In the genomic region with DNA sequence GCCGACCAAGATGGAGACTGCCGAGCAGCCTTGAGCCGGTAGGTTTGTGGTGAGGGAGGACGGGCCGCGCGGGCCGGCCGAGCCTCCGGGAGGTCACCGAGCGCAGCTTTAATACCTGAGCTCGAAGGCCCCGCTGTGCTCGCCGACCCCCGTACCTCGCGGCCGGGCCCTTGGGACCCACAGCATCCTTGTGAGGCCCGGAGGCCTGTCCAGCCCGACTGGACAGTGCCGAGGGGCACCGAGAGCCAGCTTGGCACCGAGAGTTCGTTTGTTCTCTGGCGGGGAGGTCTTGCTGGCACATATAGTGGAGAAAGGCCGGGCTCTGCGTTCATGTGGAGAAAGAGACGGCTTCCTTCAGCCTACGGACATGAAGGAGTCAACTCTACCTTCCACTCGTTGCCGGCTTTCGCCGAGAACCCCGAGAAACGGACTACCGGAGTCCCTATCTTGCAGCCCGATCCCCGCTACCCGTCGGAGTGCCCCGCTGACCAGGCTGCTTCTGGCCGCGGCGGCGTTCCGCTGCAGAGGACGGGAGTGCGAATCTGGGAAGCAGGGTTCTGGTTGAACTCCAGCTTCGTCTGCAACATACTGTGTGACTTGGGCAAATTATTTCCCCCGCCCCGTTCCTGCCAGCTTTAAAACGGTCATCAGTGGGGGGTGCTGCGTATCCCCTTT, we compare ENCODE assay signal across 8 cellular contexts. TPM values are rescaled to one million over a fixed set of nuclear protein-coding genes. Genes with fewer than 3 reads are reported as not detected.
DNase-seq lines count a peak whose midpoint lies in the region; ATAC-seq, FAIRE-seq and TF ChIP-seq lines count a peak whose summit lies in the region.

No MANE protein-coding gene starts in this region.

- peak overlapping the region; percentile 86 for H3K4me3 ChIP-seq in OCI-LY1 (ENCODE audit: low read depth, low read length, poor library complexity, severe bottlenecking)
- peak overlapping the region; percentile 56 to 86 (median 81) for H3K4me3 ChIP-seq in endothelial cell of umbilical vein (replicated peaks in 1 of 3; ENCODE audit: insufficient read depth in 1 of 3, low read depth in 1 of 3, low read length in 3 of 3)
- peak overlapping the region; percentile 91 for H3K4me3 ChIP-seq in neural progenitor cell

- peaks cover 1% of the 10 kb centered on the region for H3K36me3 Mint-ChIP-seq in neural progenitor cell

- intact Hi-C loops in endothelial cell of umbilical vein (cut with micrococcal nuclease): loop anchor here (1.0 kb wide), 5 partner anchors 18 to 532 kb away; no protein-coding TSS in a partner anchor

- POLR2A ChIA-PET in endothelial cell of umbilical vein (lab: Charles Lee): interaction anchor here (0.6 to 2.1 kb wide), 6 partner anchors 14 to 691 kb away, joined by 3 to 12 read pairs (median 5); partner anchors contain the start of gene CD81

- peaks cover 6% of the 10 kb centered on the region for H3K4me1 Mint-ChIP-seq in neural progenitor cell

- ATAC-seq in GM19035 (IDR thresholded peaks at IDR 0.05; ENCODE audit: unreplicated experiment): peak; percentile 10

- H3F3A ChIP-seq in OCI-LY1 (ENCODE audit: insufficient read depth, low read length) (no peaks in the 10 kb centered on the region), neural progenitor cell (ENCODE audit: low read depth) (peaks cover 22% of the 10 kb centered on the region)

- peak overlapping the region; percentile 92 for H3K27ac Mint-ChIP-seq in neural progenitor cell

- no peaks in the 10 kb centered on the region for H3K9me3 Mint-ChIP-seq in neural progenitor cell

- dilution Hi-C loops in endothelial cell of umbilical vein (cut with MboI; ENCODE audit: extremely low pct_ligation_motif_present, low sequenced_read_pairs): no loop called here

- BruUV-seq in endothelial cell of umbilical vein (replicated peaks; lab: Mats Ljungman, UMichigan): TSS peak; percentile 59

- no peaks in the 10 kb centered on the region for H3K27me3 ChIP-seq in OCI-LY1 (ENCODE audit: insufficient read depth, low read length)
- H3K27me3 ChIP-seq in endothelial cell of umbilical vein (ENCODE audit: control insufficient read depth in 2 of 2, insufficient read depth in 2 of 2, low read length in 2 of 2): no peaks in the 10 kb centered on the region
- H3K27me3 ChIP-seq in neural progenitor cell: no peaks in the 10 kb centered on the region

- no peaks in the 10 kb centered on the region for H3K9me1 ChIP-seq in endothelial cell of umbilical vein (replicated peaks; ENCODE audit: control insufficient read depth, extremely low read depth, insufficient read depth, low read length)

- H3K9ac ChIP-seq in OCI-LY1 (ENCODE audit: low read length) (peak overlapping the region; percentile 95), endothelial cell of umbilical vein (replicated peaks; ENCODE audit: extremely low read depth, insufficient read depth, low read length) (peak overlapping the region; percentile 97), neural progenitor cell (peak overlapping the region; percentile 98)

- FAIRE-seq in endothelial cell of umbilical vein (lab: Jason Lieb, UNC): no peak
- no peak for FAIRE-seq in GM19239 (lab: Jason Lieb, UNC)

- H2AFZ ChIP-seq in OCI-LY1 (ENCODE audit: low read length) (no peak overlapping the region), endothelial cell of umbilical vein (ENCODE audit: low read depth, low read length) (peak overlapping the region; percentile 3), neural progenitor cell (replicated peaks) (peak overlapping the region; percentile 14)

- H3K36me3 ChIP-seq in OCI-LY1 (ENCODE audit: insufficient read depth, low read length) (peaks cover 38% of the 10 kb centered on the region), endothelial cell of umbilical vein (ENCODE audit: control insufficient read depth in 2 of 2, extremely low read depth in 1 of 2, insufficient read depth in 2 of 2, low read length in 2 of 2) (peaks cover 7 to 29% of the 10 kb centered on the region in 2 experiments), neural progenitor cell (no peaks in the 10 kb centered on the region)

- TF ChIP-seq CTCF in OCI-LY1 (IDR thresholded peaks at IDR 0.05; ENCODE audit: low read length) (no peak), endothelial cell of umbilical vein (IDR thresholded peaks at IDR 0.05; ENCODE audit: extremely low read depth in 1 of 2, insufficient read depth in 1 of 2, low read depth in 1 of 2, low read length in 2 of 2) (no peak), neural progenitor cell (IDR thresholded peaks at IDR 0.05) (no peak)

- H3K27me3 Mint-ChIP-seq in neural progenitor cell (ENCODE audit: insufficient read depth, low read depth): peaks cover 3% of the 10 kb centered on the region

- CTCF ChIA-PET in endothelial cell of umbilical vein (lab: Charles Lee): interaction anchor here (0.6 to 5.0 kb wide), 11 partner anchors 12 to 639 kb away, joined by 3 to 42 read pairs (median 5); partner anchors contain the start of gene CD81

- no peaks in the 10 kb centered on the region for H4K20me1 ChIP-seq in OCI-LY1 (ENCODE audit: insufficient read depth, low read length)
- H4K20me1 ChIP-seq in endothelial cell of umbilical vein (replicated peaks; ENCODE audit: control insufficient read depth, extremely low read depth, insufficient read depth, low read length): no peaks in the 10 kb centered on the region
- H4K20me1 ChIP-seq in neural progenitor cell (ENCODE audit: low read depth): no peaks in the 10 kb centered on the region

- H3K79me2 ChIP-seq in OCI-LY1 (ENCODE audit: insufficient read depth, low read length) (no peaks in the 10 kb centered on the region), endothelial cell of umbilical vein (ENCODE audit: control insufficient read depth, insufficient read depth, low read length) (peaks cover 17% of the 10 kb centered on the region), neural progenitor cell (ENCODE audit: low read depth) (peaks cover 19% of the 10 kb centered on the region)

- H3K9me2 ChIP-seq in OCI-LY1 (ENCODE audit: low read depth, low read length): no peaks in the 10 kb centered on the region

- H3K4me1 ChIP-seq in OCI-LY1 (ENCODE audit: insufficient read depth, low read length, severe bottlenecking): peaks cover 21% of the 10 kb centered on the region
- H3K4me1 ChIP-seq in endothelial cell of umbilical vein (ENCODE audit: control insufficient read depth, extremely low read depth, insufficient read depth, low read length): peaks cover 18% of the 10 kb centered on the region
- peaks cover 5% of the 10 kb centered on the region for H3K4me1 ChIP-seq in neural progenitor cell

- no peaks in the 10 kb centered on the region for H3K9me3 ChIP-seq in OCI-LY1 (ENCODE audit: low read length)
- no peaks in the 10 kb centered on the region for H3K9me3 ChIP-seq in endothelial cell of umbilical vein (replicated peaks; ENCODE audit: control insufficient read depth, insufficient read depth, low read length)
- no peaks in the 10 kb centered on the region for H3K9me3 ChIP-seq in neural progenitor cell (ENCODE audit: low read depth)

- H3K4me3 Mint-ChIP-seq in neural progenitor cell: peak overlapping the region; percentile 92

- H3K4me2 ChIP-seq in OCI-LY1 (ENCODE audit: low read length): peak overlapping the region; percentile 79
- H3K4me2 ChIP-seq in endothelial cell of umbilical vein (ENCODE audit: insufficient read depth, low read length): peak overlapping the region; percentile 82
- H3K4me2 ChIP-seq in neural progenitor cell: peak overlapping the region; percentile 94

- no peak for TF ChIP-seq POLR2A in endothelial cell of umbilical vein (IDR thresholded peaks at IDR 0.05; ENCODE audit: low read depth, low read length)

- DNase-seq in endothelial cell of umbilical vein (ENCODE audit: low read depth, low spot score): no peak
- DNase-seq in neural progenitor cell (ENCODE audit: low spot score): peak; percentile 29
- DNase-seq in activated CD4-positive, CD25-positive, alpha-beta regulatory T cell (lab: John Stamatoyannopoulos, UW): no peak
- no peak for DNase-seq in GM19239 (ENCODE audit: insufficient read length, low spot score)
- DNase-seq in NCI-H1436 (lab: John Stamatoyannopoulos, UW): no peak
- no peak for DNase-seq in D341Med (ENCODE audit: low spot score)

- H3K27ac ChIP-seq in OCI-LY1 (ENCODE audit: low read depth, low read length, poor library complexity, severe bottlenecking) (peak overlapping the region; percentile 22), endothelial cell of umbilical vein (ENCODE audit: insufficient read depth, low read depth, low read length) (peak overlapping the region; percentile 93), neural progenitor cell (no peak overlapping the region)

RNA-seq across cellular contexts. Expression of gene TSSC4, which starts 0.3 kb away (rescaled TPM):
- total RNA-seq in endothelial cell of umbilical vein (59.6 and 61.9 TPM in 2 replicates), neural progenitor cell (ENCODE audit: low replicate concordance) (11.1 and 30.2 TPM in 2 replicates)
- polyA plus RNA-seq in endothelial cell of umbilical vein: 42.7 and 53.4 TPM in 2 replicates
- 18.3 and 31.5 TPM in 2 replicates for polyA plus RNA-seq in endothelial cell of umbilical vein (2011; cell fraction: cytosol; rRNA removed)
- 49.2 and 51.9 TPM in 2 replicates for polyA plus RNA-seq in endothelial cell of umbilical vein (2011; cell fraction: nucleus; rRNA removed)
- 32.6 and 42.6 TPM in 2 replicates for polyA plus RNA-seq in endothelial cell of umbilical vein (2012)
- polyA minus RNA-seq in endothelial cell of umbilical vein: 20.5 and 25.8 TPM in 2 replicates
- 15.2 TPM for polyA minus RNA-seq in endothelial cell of umbilical vein (2011; cell fraction: cytosol; rRNA and poly(A)+ RNA removed)
- 24.1 and 48.8 TPM in 2 replicates for polyA minus RNA-seq in endothelial cell of umbilical vein (2011; cell fraction: nucleus; rRNA and poly(A)+ RNA removed)

RNA-seq across cellular contexts. Expression of gene CD81, which starts 23.8 kb away (rescaled TPM):
- total RNA-seq in endothelial cell of umbilical vein (409 and 445 TPM in 2 replicates), neural progenitor cell (ENCODE audit: low replicate concordance) (87.6 and 181 TPM in 2 replicates)
- polyA plus RNA-seq in endothelial cell of umbilical vein: 641 and 802 TPM in 2 replicates
- 406 and 474 TPM in 2 replicates for polyA plus RNA-seq in endothelial cell of umbilical vein (2011; cell fraction: cytosol; rRNA removed)
- 199 and 205 TPM in 2 replicates for polyA plus RNA-seq in endothelial cell of umbilical vein (2011; cell fraction: nucleus; rRNA removed)
- polyA plus RNA-seq in endothelial cell of umbilical vein (2012): 516 and 727 TPM in 2 replicates
- 404 and 450 TPM in 2 replicates for polyA minus RNA-seq in endothelial cell of umbilical vein
- 53.1 TPM for polyA minus RNA-seq in endothelial cell of umbilical vein (2011; cell fraction: cytosol; rRNA and poly(A)+ RNA removed)
- 58.3 and 65.3 TPM in 2 replicates for polyA minus RNA-seq in endothelial cell of umbilical vein (2011; cell fraction: nucleus; rRNA and poly(A)+ RNA removed)

RNA-seq across cellular contexts. Expression of gene TRPM5, which starts 43.4 kb away (rescaled TPM):
- total RNA-seq in endothelial cell of umbilical vein (not detected in 2 replicates), neural progenitor cell (ENCODE audit: low replicate concordance) (0.34 TPM in 1 of 2 replicates, not detected in the other)
- polyA plus RNA-seq in endothelial cell of umbilical vein: not detected in 2 replicates
- polyA plus RNA-seq in endothelial cell of umbilical vein (2011; cell fraction: cytosol; rRNA removed): not detected in 2 replicates
- polyA plus RNA-seq in endothelial cell of umbilical vein (2011; cell fraction: nucleus; rRNA removed): not detected in 2 replicates
- not detected in 2 replicates for polyA plus RNA-seq in endothelial cell of umbilical vein (2012)
- not detected in 2 replicates for polyA minus RNA-seq in endothelial cell of umbilical vein
- polyA minus RNA-seq in endothelial cell of umbilical vein (2011; cell fraction: cytosol; rRNA and poly(A)+ RNA removed): not detected
- polyA minus RNA-seq in endothelial cell of umbilical vein (2011; cell fraction: nucleus; rRNA and poly(A)+ RNA removed): not detected in 2 replicates

RNA-seq across cellular contexts. Expression of gene KCNQ1, which starts 43.9 kb away (rescaled TPM):
- 0.09 and 0.21 TPM in 2 replicates for total RNA-seq in endothelial cell of umbilical vein
- 0.07 and 0.08 TPM in 2 replicates for polyA plus RNA-seq in endothelial cell of umbilical vein
- polyA plus RNA-seq in endothelial cell of umbilical vein (2011; cell fraction: cytosol; rRNA removed): 0.13 and 0.25 TPM in 2 replicates
- 0.11 and 0.21 TPM in 2 replicates for polyA plus RNA-seq in endothelial cell of umbilical vein (2011; cell fraction: nucleus; rRNA removed)
- polyA plus RNA-seq in endothelial cell of umbilical vein (2012): 0.34 TPM in 1 of 2 replicates, not detected in the other
- 0.32 and 0.41 TPM in 2 replicates for polyA minus RNA-seq in endothelial cell of umbilical vein
- polyA minus RNA-seq in endothelial cell of umbilical vein (2011; cell fraction: cytosol; rRNA and poly(A)+ RNA removed): 2.8 TPM
- polyA minus RNA-seq in endothelial cell of umbilical vein (2011; cell fraction: nucleus; rRNA and poly(A)+ RNA removed): 0.29 TPM in 1 of 2 replicates, not detected in the other
- 0.11 and 0.99 TPM in 2 replicates for total RNA-seq in neural progenitor cell (ENCODE audit: low replicate concordance)
